In the genomic region with DNA sequence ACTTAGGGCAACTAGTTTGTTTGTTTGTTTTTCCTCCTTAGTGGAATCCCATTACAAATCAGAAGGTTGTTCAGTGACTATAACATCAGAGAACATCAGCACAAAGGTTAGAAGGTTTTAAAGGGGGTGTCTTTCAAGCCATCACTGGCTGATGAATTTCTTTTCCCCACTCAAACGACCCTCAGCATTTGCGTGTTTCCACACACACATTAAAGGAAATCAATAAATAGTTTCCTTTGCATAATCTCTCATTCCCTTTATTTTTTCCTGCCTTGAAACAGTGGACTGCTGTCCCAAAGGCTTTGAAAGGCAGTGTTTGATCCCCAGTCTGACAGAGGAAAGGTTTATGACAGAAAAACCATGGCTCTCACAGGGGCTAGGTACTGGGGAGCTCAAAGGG, we compare ENCODE assay signal across 1 cellular context.
TF ChIP-seq lines count a peak whose summit lies in the region.

No MANE protein-coding gene starts in this region.

TF ChIP-seq in WTC11, 78 proteins besides CTCF, POLR2A, EP300 and RAD21 (continued from another document):
- TF ChIP-seq, protein P1, sequence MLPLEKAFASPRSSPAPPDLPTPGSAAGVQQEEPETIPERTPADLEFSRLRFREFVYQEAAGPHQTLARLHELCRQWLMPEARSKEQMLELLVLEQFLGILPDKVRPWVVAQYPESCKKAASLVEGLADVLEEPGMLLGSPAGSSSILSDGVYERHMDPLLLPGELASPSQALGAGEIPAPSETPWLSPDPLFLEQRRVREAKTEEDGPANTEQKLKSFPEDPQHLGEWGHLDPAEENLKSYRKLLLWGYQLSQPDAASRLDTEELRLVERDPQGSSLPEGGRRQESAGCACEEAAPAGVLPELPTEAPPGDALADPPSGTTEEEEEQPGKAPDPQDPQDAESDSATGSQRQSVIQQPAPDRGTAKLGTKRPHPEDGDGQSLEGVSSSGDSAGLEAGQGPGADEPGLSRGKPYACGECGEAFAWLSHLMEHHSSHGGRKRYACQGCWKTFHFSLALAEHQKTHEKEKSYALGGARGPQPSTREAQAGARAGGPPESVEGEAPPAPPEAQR (CRISPR knock-in tag; IDR thresholded peaks at IDR 0.05), result no peak
- TF ChIP-seq FOXP1 (CRISPR knock-in tag; IDR thresholded peaks at IDR 0.05; ENCODE audit: borderline replicate concordance) (no peak), TP53 (CRISPR knock-in tag; IDR thresholded peaks at IDR 0.05) (no peak), EMX1 (CRISPR knock-in tag; IDR thresholded peaks at IDR 0.05) (no peak), KAT7 (CRISPR knock-in tag; IDR thresholded peaks at IDR 0.05; ENCODE audit: borderline replicate concordance) (no peak)
- TF ChIP-seq, protein P2, sequence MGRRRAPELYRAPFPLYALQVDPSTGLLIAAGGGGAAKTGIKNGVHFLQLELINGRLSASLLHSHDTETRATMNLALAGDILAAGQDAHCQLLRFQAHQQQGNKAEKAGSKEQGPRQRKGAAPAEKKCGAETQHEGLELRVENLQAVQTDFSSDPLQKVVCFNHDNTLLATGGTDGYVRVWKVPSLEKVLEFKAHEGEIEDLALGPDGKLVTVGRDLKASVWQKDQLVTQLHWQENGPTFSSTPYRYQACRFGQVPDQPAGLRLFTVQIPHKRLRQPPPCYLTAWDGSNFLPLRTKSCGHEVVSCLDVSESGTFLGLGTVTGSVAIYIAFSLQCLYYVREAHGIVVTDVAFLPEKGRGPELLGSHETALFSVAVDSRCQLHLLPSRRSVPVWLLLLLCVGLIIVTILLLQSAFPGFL (CRISPR knock-in tag; IDR thresholded peaks at IDR 0.05; ENCODE audit: borderline replicate concordance), result no peak
- TF ChIP-seq, protein P3, sequence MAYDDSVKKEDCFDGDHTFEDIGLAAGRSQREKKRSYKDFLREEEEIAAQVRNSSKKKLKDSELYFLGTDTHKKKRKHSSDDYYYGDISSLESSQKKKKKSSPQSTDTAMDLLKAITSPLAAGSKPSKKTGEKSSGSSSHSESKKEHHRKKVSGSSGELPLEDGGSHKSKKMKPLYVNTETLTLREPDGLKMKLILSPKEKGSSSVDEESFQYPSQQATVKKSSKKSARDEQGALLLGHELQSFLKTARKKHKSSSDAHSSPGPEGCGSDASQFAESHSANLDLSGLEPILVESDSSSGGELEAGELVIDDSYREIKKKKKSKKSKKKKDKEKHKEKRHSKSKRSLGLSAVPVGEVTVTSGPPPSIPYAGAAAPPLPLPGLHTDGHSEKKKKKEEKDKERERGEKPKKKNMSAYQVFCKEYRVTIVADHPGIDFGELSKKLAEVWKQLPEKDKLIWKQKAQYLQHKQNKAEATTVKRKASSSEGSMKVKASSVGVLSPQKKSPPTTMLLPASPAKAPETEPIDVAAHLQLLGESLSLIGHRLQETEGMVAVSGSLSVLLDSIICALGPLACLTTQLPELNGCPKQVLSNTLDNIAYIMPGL (CRISPR knock-in tag; IDR thresholded peaks at IDR 0.05), result no peak
- TF ChIP-seq, protein P4, sequence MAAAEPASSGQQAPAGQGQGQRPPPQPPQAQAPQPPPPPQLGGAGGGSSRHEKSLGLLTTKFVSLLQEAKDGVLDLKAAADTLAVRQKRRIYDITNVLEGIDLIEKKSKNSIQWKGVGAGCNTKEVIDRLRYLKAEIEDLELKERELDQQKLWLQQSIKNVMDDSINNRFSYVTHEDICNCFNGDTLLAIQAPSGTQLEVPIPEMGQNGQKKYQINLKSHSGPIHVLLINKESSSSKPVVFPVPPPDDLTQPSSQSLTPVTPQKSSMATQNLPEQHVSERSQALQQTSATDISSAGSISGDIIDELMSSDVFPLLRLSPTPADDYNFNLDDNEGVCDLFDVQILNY (CRISPR knock-in tag; IDR thresholded peaks at IDR 0.05), result no peak
